Comparison of ENCODE assay signal across 2 cellular contexts in the genomic region with DNA sequence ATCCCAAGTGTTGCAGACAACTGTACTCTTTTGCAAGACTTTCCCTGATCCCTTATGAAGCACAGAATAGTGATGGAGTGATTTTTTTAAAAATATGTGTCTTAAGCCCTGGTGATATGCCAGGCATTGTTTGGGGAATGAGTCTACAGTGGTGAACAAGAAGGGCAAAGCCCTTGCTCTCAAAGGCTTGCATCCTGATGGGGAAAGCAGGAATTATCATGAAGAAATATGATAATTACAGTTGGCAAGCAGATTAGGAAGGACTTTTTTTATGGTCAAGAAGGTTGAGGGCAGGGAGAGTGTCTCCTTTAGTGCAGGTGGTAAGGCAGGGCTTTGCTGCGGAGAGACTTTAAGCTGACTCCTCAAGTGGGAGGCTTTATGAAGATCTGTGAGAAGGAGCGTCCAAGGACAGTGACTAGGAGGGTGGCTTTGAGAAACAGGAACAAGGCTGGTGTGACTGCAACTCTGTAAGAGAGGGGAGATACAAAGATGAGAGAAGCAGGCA.
TF ChIP-seq lines count a peak whose summit lies in the region.

No MANE protein-coding gene starts in this region.

TF ChIP-seq in liver, 16 proteins besides CTCF, POLR2A, EP300 and RAD21:
- no peak for TF ChIP-seq GABPA (IDR thresholded peaks at IDR 0.05 in 1 of 2, conservative IDR thresholded peaks at IDR 0.05 in 1 of 2)
- TF ChIP-seq NR2F2 (IDR thresholded peaks at IDR 0.05), result peak; percentile 7

TF ChIP-seq in HepG2, 621 proteins besides CTCF, POLR2A, EP300 and RAD21:
- TF ChIP-seq, protein P1, sequence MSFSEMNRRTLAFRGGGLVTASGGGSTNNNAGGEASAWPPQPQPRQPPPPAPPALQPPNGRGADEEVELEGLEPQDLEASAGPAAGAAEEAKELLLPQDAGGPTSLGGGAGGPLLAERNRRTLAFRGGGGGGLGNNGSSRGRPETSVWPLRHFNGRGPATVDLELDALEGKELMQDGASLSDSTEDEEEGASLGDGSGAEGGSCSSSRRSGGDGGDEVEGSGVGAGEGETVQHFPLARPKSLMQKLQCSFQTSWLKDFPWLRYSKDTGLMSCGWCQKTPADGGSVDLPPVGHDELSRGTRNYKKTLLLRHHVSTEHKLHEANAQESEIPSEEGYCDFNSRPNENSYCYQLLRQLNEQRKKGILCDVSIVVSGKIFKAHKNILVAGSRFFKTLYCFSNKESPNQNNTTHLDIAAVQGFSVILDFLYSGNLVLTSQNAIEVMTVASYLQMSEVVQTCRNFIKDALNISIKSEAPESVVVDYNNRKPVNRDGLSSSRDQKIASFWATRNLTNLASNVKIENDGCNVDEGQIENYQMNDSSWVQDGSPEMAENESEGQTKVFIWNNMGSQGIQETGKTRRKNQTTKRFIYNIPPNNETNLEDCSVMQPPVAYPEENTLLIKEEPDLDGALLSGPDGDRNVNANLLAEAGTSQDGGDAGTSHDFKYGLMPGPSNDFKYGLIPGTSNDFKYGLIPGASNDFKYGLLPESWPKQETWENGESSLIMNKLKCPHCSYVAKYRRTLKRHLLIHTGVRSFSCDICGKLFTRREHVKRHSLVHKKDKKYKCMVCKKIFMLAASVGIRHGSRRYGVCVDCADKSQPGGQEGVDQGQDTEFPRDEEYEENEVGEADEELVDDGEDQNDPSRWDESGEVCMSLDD (CRISPR knock-in tag; IDR thresholded peaks at IDR 0.05; ENCODE audit: borderline replicate concordance), result no peak
- TF ChIP-seq, protein P2, sequence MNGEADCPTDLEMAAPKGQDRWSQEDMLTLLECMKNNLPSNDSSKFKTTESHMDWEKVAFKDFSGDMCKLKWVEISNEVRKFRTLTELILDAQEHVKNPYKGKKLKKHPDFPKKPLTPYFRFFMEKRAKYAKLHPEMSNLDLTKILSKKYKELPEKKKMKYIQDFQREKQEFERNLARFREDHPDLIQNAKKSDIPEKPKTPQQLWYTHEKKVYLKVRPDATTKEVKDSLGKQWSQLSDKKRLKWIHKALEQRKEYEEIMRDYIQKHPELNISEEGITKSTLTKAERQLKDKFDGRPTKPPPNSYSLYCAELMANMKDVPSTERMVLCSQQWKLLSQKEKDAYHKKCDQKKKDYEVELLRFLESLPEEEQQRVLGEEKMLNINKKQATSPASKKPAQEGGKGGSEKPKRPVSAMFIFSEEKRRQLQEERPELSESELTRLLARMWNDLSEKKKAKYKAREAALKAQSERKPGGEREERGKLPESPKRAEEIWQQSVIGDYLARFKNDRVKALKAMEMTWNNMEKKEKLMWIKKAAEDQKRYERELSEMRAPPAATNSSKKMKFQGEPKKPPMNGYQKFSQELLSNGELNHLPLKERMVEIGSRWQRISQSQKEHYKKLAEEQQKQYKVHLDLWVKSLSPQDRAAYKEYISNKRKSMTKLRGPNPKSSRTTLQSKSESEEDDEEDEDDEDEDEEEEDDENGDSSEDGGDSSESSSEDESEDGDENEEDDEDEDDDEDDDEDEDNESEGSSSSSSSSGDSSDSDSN (CRISPR knock-in tag; IDR thresholded peaks at IDR 0.05), result no peak
- TF ChIP-seq NR2F1 (CRISPR knock-in tag; IDR thresholded peaks at IDR 0.05), result no peak
